In the genomic region with DNA sequence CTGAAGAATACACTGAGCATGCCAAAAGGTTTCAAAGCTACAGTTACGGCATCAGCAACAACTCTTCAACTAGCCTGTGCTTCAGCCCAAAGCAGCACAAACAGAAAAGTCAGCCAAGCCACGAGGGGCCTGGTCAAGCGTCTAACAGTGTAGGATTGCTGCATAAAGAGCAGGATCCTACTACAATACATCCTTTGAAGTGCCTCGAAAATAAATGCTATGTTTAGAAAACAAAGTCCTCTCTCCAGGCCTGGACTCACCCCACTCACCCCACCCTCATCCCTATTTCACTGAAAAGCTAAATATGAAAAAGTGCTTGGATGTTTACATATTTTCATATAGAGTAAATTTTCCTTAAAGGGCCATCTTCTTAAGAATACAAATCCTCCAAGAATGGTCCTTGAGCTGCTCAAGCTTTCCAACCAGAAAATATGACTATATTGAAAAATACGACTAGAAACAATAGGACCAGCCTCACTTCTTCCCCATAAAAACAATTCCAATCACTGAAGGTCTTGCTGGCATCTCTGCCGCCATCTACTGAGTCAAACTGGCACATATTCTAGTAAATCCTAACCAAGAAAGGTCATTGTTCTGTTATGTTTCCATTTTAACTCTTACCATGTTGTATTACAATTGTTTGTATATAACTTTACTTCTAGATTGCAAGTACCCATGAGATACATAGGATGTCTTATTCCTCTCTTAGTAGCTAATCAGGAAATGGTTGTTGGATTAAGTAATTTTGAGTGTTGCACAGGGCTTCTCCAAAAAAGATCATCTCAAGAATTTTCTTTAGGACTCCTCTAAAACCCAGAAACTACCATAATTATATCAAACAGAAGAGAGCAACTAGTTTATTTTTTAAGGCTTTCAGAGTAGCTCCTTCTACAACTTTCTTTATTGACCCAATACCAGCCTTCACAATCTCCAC, we compare ENCODE assay signal across 1 cellular context.
TF ChIP-seq lines count a peak whose summit lies in the region.

No MANE protein-coding gene starts in this region.

TF ChIP-seq in HCT116, 20 proteins besides CTCF, POLR2A, EP300 and RAD21 (continued from another document):
- TF ChIP-seq, protein P1, sequence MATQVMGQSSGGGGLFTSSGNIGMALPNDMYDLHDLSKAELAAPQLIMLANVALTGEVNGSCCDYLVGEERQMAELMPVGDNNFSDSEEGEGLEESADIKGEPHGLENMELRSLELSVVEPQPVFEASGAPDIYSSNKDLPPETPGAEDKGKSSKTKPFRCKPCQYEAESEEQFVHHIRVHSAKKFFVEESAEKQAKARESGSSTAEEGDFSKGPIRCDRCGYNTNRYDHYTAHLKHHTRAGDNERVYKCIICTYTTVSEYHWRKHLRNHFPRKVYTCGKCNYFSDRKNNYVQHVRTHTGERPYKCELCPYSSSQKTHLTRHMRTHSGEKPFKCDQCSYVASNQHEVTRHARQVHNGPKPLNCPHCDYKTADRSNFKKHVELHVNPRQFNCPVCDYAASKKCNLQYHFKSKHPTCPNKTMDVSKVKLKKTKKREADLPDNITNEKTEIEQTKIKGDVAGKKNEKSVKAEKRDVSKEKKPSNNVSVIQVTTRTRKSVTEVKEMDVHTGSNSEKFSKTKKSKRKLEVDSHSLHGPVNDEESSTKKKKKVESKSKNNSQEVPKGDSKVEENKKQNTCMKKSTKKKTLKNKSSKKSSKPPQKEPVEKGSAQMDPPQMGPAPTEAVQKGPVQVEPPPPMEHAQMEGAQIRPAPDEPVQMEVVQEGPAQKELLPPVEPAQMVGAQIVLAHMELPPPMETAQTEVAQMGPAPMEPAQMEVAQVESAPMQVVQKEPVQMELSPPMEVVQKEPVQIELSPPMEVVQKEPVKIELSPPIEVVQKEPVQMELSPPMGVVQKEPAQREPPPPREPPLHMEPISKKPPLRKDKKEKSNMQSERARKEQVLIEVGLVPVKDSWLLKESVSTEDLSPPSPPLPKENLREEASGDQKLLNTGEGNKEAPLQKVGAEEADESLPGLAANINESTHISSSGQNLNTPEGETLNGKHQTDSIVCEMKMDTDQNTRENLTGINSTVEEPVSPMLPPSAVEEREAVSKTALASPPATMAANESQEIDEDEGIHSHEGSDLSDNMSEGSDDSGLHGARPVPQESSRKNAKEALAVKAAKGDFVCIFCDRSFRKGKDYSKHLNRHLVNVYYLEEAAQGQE (IDR thresholded peaks at IDR 0.05; ENCODE audit: low read depth), result no peak
- no peak for TF ChIP-seq CEBPB (IDR thresholded peaks at IDR 0.05; ENCODE audit: low read depth)
- TF ChIP-seq EGR1 (IDR thresholded peaks at IDR 0.05; ENCODE audit: low read depth), result no peak
- no peak for TF ChIP-seq EZH2 (IDR thresholded peaks at IDR 0.05)
- TF ChIP-seq YY1 (IDR thresholded peaks at IDR 0.05; ENCODE audit: extremely low read depth, insufficient replicate concordance, low read depth, low read length), result no peak
- no peak for TF ChIP-seq TCF7L2 (IDR thresholded peaks at IDR 0.05; ENCODE audit: borderline replicate concordance, extremely low read depth, insufficient read depth, insufficient read length)
- TF ChIP-seq, protein P2, sequence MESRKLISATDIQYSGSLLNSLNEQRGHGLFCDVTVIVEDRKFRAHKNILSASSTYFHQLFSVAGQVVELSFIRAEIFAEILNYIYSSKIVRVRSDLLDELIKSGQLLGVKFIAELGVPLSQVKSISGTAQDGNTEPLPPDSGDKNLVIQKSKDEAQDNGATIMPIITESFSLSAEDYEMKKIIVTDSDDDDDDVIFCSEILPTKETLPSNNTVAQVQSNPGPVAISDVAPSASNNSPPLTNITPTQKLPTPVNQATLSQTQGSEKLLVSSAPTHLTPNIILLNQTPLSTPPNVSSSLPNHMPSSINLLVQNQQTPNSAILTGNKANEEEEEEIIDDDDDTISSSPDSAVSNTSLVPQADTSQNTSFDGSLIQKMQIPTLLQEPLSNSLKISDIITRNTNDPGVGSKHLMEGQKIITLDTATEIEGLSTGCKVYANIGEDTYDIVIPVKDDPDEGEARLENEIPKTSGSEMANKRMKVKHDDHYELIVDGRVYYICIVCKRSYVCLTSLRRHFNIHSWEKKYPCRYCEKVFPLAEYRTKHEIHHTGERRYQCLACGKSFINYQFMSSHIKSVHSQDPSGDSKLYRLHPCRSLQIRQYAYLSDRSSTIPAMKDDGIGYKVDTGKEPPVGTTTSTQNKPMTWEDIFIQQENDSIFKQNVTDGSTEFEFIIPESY (IDR thresholded peaks at IDR 0.05; ENCODE audit: extremely low read depth, insufficient replicate concordance, low read length), result no peak
- TF ChIP-seq SRF (IDR thresholded peaks at IDR 0.05; ENCODE audit: low read depth), result no peak
